Comparison of ENCODE assay signal across 8 cellular contexts in the genomic region with DNA sequence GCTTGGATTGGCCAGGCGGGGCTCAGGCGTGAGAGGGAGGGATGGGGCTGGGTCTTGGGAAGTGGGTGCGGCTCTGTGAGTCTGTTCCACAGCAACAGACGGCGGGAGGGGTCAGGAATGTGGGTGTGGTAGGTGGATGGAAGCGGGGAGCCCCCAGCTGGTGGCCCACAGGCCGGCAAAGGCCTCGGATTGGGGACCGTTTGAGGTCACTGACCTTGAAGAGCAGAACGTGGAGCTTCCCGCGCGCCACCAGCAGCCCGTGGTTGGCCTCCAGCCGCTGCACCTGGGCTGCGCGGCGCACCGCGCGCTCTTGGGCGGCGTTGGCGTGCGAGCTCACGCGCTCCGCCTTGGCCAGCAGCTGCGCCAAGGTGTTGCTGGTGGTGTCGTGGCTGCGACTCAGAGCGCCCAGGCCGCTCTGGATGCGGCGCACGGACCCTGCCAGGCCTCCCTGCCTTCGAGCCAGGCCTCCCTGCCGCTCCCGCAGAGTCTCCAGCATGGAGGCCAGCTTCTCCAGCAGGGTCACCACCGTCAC. TPM values are rescaled to one million over a fixed set of nuclear protein-coding genes. Genes with fewer than 3 reads are reported as not detected.
DNase-seq lines count a peak whose midpoint lies in the region; ATAC-seq and TF ChIP-seq lines count a peak whose summit lies in the region.

No MANE protein-coding gene starts in this region.

- H3K4me1 ChIP-seq in left ventricle myocardium inferior: peaks cover 68% of the 10 kb centered on the region

- ATAC-seq in GM19035 (IDR thresholded peaks at IDR 0.05; ENCODE audit: unreplicated experiment): peak; percentile 38
- peak; percentile 36 for ATAC-seq in HG03520 (IDR thresholded peaks at IDR 0.05; ENCODE audit: unreplicated experiment)
- peak; percentile 94 for ATAC-seq in sciatic nerve
- no peak for ATAC-seq in HG03521 (IDR thresholded peaks at IDR 0.05; ENCODE audit: unreplicated experiment)

- intact Hi-C loops in left ventricle myocardium inferior (cut with micrococcal nuclease) (no loop called here), sciatic nerve (cut with DNase I) (loop anchor here (5.0 kb wide), 1 partner anchor 32 kb away; no protein-coding TSS in a partner anchor)

- peak overlapping the region; percentile 100 for H3K27ac ChIP-seq in left ventricle myocardium inferior (replicated peaks)

- H3K36me3 ChIP-seq in left ventricle myocardium inferior: no peaks in the 10 kb centered on the region

- DNase-seq in AG08395 (ENCODE audit: low spot score) (peak; percentile 96), amniotic epithelial cell (ENCODE audit: low read depth) (peak; percentile 85), left ventricle myocardium inferior (peak; percentile 96), sciatic nerve (ENCODE audit: low spot score) (peak; percentile 95), NCI-H2081 treated with DMSO at 0.1 percent for 48 hours (lab: John Stamatoyannopoulos, UW) (no peak)

- no peaks in the 10 kb centered on the region for H3K9me3 ChIP-seq in left ventricle myocardium inferior (replicated peaks)

- H3K27me3 ChIP-seq in left ventricle myocardium inferior (ENCODE audit: low read depth): no peaks in the 10 kb centered on the region

- H3K4me3 ChIP-seq in left ventricle myocardium inferior: peak overlapping the region; percentile 86

- TF ChIP-seq CTCF in left ventricle myocardium inferior (IDR thresholded peaks at IDR 0.05; ENCODE audit: borderline replicate concordance): no peak

RNA-seq across cellular contexts. Expression of a gene that starts 0.4 kb away (rescaled TPM):
- total RNA-seq in left ventricle myocardium inferior: 37.1 TPM
- total RNA-seq in sciatic nerve: 145 TPM
